Comparison of ENCODE assay signal across 8 cellular contexts in the genomic region with DNA sequence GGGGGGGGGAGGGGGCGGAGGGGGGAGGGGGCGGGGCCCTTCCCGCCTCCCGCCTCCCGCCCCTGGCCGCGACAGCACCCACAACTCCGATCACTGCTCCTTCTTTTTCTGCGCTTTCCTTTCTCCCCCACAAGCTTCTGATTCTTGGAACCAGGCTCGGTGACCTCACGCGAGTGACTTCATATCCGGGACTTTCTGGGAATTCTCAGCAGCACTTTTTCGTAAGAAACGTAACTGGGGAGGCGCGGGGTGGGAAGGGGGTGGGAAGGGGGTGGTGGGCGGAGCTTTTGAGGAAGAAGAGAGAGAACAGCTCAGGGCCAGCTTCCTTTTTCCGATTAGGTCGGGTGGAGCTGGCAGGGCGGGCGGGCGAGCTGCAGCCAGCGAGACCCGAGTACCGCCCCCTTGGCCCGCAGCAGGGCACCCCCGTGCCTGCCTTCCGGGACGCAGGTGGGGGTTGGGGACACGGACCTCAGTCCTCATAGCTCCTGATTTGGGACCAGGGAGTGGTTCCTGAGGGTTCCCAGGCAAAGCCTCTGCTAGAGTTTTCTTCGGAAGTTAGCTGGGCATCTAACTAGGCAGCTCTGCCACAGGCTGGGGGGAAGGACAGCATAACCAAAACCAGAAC. TPM values are rescaled to one million over a fixed set of nuclear protein-coding genes. Genes with fewer than 3 reads are reported as not detected.
DNase-seq lines count a peak whose midpoint lies in the region; ATAC-seq, FAIRE-seq and TF ChIP-seq lines count a peak whose summit lies in the region.

No MANE protein-coding gene starts in this region.

- H3K9me3 ChIP-seq in kidney (ENCODE audit: control insufficient read depth in 1 of 2, low read length in 2 of 2) = no peaks in the 10 kb centered on the region

- no peaks in the 10 kb centered on the region for H3K36me3 ChIP-seq in kidney (ENCODE audit: control insufficient read depth in 1 of 2, insufficient read depth in 2 of 2, low read length in 2 of 2)

- peaks cover 22 to 24% of the 10 kb centered on the region in 2 donors for H3K4me1 ChIP-seq in kidney (ENCODE audit: control insufficient read depth in 1 of 2, insufficient read depth in 1 of 2, low read depth in 1 of 2, low read length in 2 of 2)

- H3K27ac ChIP-seq in kidney (ENCODE audit: low read depth in 2 of 2, low read length in 2 of 2) = peak overlapping the region; percentile 91 to 97

- no peak for FAIRE-seq in kidney (lab: Jason Lieb, UNC)

- intact Hi-C loops in kidney (cut with DNase I) = no loop called here

- H3K4me3 ChIP-seq in kidney (ENCODE audit: low read length in 2 of 2) = peak overlapping the region; percentile 65 to 68

- H3K9ac ChIP-seq in kidney (ENCODE audit: low read length in 2 of 2) = peak overlapping the region; percentile 67 to 87

- ATAC-seq in GM21786 (IDR thresholded peaks at IDR 0.05; ENCODE audit: unreplicated experiment) (peak; percentile 56), HG02884 (IDR thresholded peaks at IDR 0.05; ENCODE audit: unreplicated experiment) (no peak)

- no peak for TF ChIP-seq CTCF in kidney (IDR thresholded peaks at IDR 0.05; ENCODE audit: borderline replicate concordance, extremely low read depth, insufficient read depth)

- DNase-seq in COLO829 (ENCODE audit: low spot score) (peak; percentile 87), NCI-H2171 treated with DMSO at 0.1 percent for 48 hours (lab: John Stamatoyannopoulos, UW) (peak; percentile 71), cerebellum (ENCODE audit: low spot score) (peak; percentile 77), kidney (peak; percentile 96)
- peak; percentile 59 for DNase-seq in activated CD4-positive, alpha-beta T cell treated with anti-CD3 and anti-CD28 coated beads for 1 hour
- DNase-seq in stimulated activated CD4-positive, alpha-beta T cell treated with anti-CD3 and anti-CD28 coated beads, Interleukin-12 subunit alpha, Interleukin-12 subunit beta, amount 100 ng/mL, for 24 hours (ENCODE audit: low read depth in 2 of 2) = peak; percentile 53 to 75

RNA-seq across cellular contexts. Expression of gene XIRP1, which starts 14.6 kb away (rescaled TPM):
- not detected for total RNA-seq in cerebellum
- 0.09 TPM for total RNA-seq in kidney
- not detected for polyA plus RNA-seq in kidney (ENCODE audit: insufficient read depth, low read depth, low replicate concordance)

RNA-seq across cellular contexts. Expression of gene CSRNP1, which starts 24.4 kb away (rescaled TPM):
- total RNA-seq in cerebellum (5.4 TPM), kidney (21.6 TPM)
- 16.5 TPM for polyA plus RNA-seq in kidney (ENCODE audit: insufficient read depth, low read depth, low replicate concordance)
